Comparison of ENCODE assay signal across 11 cellular contexts in genomic region chr6:159730277-159730676, GRCh38. TPM values are rescaled to one million over a fixed set of nuclear protein-coding genes. Genes with fewer than 3 reads are reported as not detected.
DNase-seq lines count a peak whose midpoint lies in the region; ATAC-seq and TF ChIP-seq lines count a peak whose summit lies in the region.
"Had no signal": no experiment of that assay in that cellular context is flagged by ENCODE, and none has a peak within 500 bp of the region (broad histone marks: within the 10 kb centered on the region; RNA-seq: fewer than 3 reads in every experiment).

No MANE protein-coding gene starts in this region.

- ATAC-seq in IMR-90 (ENCODE audit: low read depth): no peak
- ATAC-seq in central memory CD8-positive, alpha-beta T cell (replicated peaks; ENCODE audit: extremely low read depth, poor library complexity, severe bottlenecking): no peak

- H3K9me3 Mint-ChIP-seq in CD8-positive, alpha-beta memory T cell: no peaks in the 10 kb centered on the region
- H3K9me3 Mint-ChIP-seq in central memory CD8-positive, alpha-beta T cell: no peaks in the 10 kb centered on the region
- peaks cover 3% of the 10 kb centered on the region for H3K9me3 Mint-ChIP-seq in neural progenitor cell

- peaks cover 9 to 26% of the 10 kb centered on the region in 2 experiments for H3K79me1 ChIP-seq in IMR-90 (ENCODE audit: low read depth in 1 of 2, low read length in 2 of 2)

- H2BK15ac ChIP-seq in IMR-90 (ENCODE audit: low read depth, low read length): no peak overlapping the region

- BruUV-seq in IMR-90 (replicated peaks; lab: Mats Ljungman, UMichigan): no TSS peak

- H3K36me3 Mint-ChIP-seq in CD8-positive, alpha-beta memory T cell: peaks cover 0 to 36% (median 3%) of the 10 kb centered on the region in 3 donors
- peaks cover 40% of the 10 kb centered on the region for H3K36me3 Mint-ChIP-seq in central memory CD8-positive, alpha-beta T cell (ENCODE audit: insufficient read depth)
- H3K36me3 Mint-ChIP-seq in neural progenitor cell: peaks cover 16% of the 10 kb centered on the region

- H3K27ac Mint-ChIP-seq in CD8-positive, alpha-beta memory T cell: peak overlapping the region in 3 of 8 donors; percentile 9 to 97 (median 54)
- no peak overlapping the region for H3K27ac Mint-ChIP-seq in central memory CD8-positive, alpha-beta T cell (ENCODE audit: low read depth)
- no peak overlapping the region for H3K27ac Mint-ChIP-seq in neural progenitor cell

- TF ChIP-seq CTCF in IMR-90 (conservative IDR thresholded peaks at IDR 0.05; ENCODE audit: low read depth, low read length): no peak
- no peak for TF ChIP-seq CTCF in neural progenitor cell (IDR thresholded peaks at IDR 0.05)

- peaks cover 8% of the 10 kb centered on the region for H3K9me1 ChIP-seq in IMR-90 (ENCODE audit: insufficient read depth, low read length)

- H4K20me1 ChIP-seq in IMR-90 (ENCODE audit: insufficient read depth, low read length) (peaks cover 76% of the 10 kb centered on the region), neural progenitor cell (ENCODE audit: low read depth) (peaks cover 72% of the 10 kb centered on the region)

- H3K4me2 ChIP-seq in IMR-90 (ENCODE audit: low read depth, low read length): no peak overlapping the region
- H3K4me2 ChIP-seq in neural progenitor cell: peak overlapping the region; percentile 89

- no peak overlapping the region for H4K8ac ChIP-seq in IMR-90 (ENCODE audit: low read depth in 2 of 2, low read length in 2 of 2)

- dilution Hi-C loops in IMR-90 (cut with HindIII; ENCODE audit: low sequenced_read_pairs, unreplicated experiment): no loop called here

- peaks cover 94% of the 10 kb centered on the region for H3K79me2 ChIP-seq in neural progenitor cell (ENCODE audit: low read depth)

- no peak overlapping the region for H2AK9ac ChIP-seq in IMR-90 (replicated peaks; ENCODE audit: low read depth, low read length, poor library complexity)

- H4K5ac ChIP-seq in IMR-90 (ENCODE audit: low read depth, low read length): no peak overlapping the region

- WGBS in IMR-90 (ENCODE audit: extremely low coverage in 2 of 2, insufficient read length in 1 of 2), 2 experiments: no CpG with 5 or more reads among the region's 6 CpGs

- no peak for TF ChIP-seq POLR2A in IMR-90 (IDR thresholded peaks at IDR 0.05; ENCODE audit: low read depth, low read length)

- TF ChIP-seq RAD21 in IMR-90 (IDR thresholded peaks at IDR 0.05; ENCODE audit: low read length): no peak

- H3K14ac ChIP-seq in IMR-90 (replicated peaks; ENCODE audit: low read depth, low read length): no peak overlapping the region

- no peak overlapping the region for H3K4me3 ChIP-seq in CD8-positive, alpha-beta memory T cell (ENCODE audit: low read length)
- H3K4me3 ChIP-seq in IMR-90 (ENCODE audit: insufficient read depth, low read depth, low read length) (no peak overlapping the region), neural progenitor cell (peak overlapping the region; percentile 97)

- H2BK120ac ChIP-seq in IMR-90 (ENCODE audit: low read depth, low read length): no peak overlapping the region

- no peaks in the 10 kb centered on the region for H3K36me3 ChIP-seq in CD8-positive, alpha-beta memory T cell (ENCODE audit: insufficient read depth, low read length)
- peaks cover 3% of the 10 kb centered on the region; the same call in 1 of the 2 replicates for H3K36me3 ChIP-seq in IMR-90 (ENCODE audit: control insufficient read depth, insufficient read depth, low read length)
- H3K36me3 ChIP-seq in neural progenitor cell: no peaks in the 10 kb centered on the region

- no peak overlapping the region for H3K18ac ChIP-seq in IMR-90 (ENCODE audit: low read depth, low read length)

- DNase-seq in CD8-positive, alpha-beta memory T cell: no peak
- DNase-seq in IMR-90 (no peak), neural progenitor cell (ENCODE audit: low spot score) (no peak), NCI-H524 (lab: John Stamatoyannopoulos, UW) (no peak), inferior parietal cortex (ENCODE audit: extremely low spot score) (no peak), hepatic stellate cell (ENCODE audit: low spot score) (no peak), NCI-H187 (lab: John Stamatoyannopoulos, UW) (no peak)
- DNase-seq in central memory CD8-positive, alpha-beta T cell (ENCODE audit: low spot score in 2 of 2): no peak
- DNase-seq: aorta, EL, NCI-H748 treated with DMSO at 0.1 percent for 48 hours had no signal

- H3K27me3 ChIP-seq in CD8-positive, alpha-beta memory T cell (ENCODE audit: insufficient read depth, low read length, poor library complexity, severe bottlenecking): no peaks in the 10 kb centered on the region
- H3K27me3 ChIP-seq in IMR-90 (ENCODE audit: control insufficient read depth, insufficient read depth, low read length) (no peaks in the 10 kb centered on the region), neural progenitor cell (no peaks in the 10 kb centered on the region)

- H3K9me3 ChIP-seq in CD8-positive, alpha-beta memory T cell (ENCODE audit: low read length): no peaks in the 10 kb centered on the region
- H3K9me3 ChIP-seq in IMR-90 (ENCODE audit: control insufficient read depth, insufficient read depth, low read length) (no peaks in the 10 kb centered on the region), neural progenitor cell (ENCODE audit: low read depth) (no peaks in the 10 kb centered on the region)

- H3K56ac ChIP-seq in IMR-90 (ENCODE audit: extremely low read depth, insufficient read depth, low read length): no peak overlapping the region

- H3K4me3 Mint-ChIP-seq in CD8-positive, alpha-beta memory T cell: peak overlapping the region; percentile 88 to 97 (median 92)
- peak overlapping the region; percentile 95 for H3K4me3 Mint-ChIP-seq in central memory CD8-positive, alpha-beta T cell
- H3K4me3 Mint-ChIP-seq in neural progenitor cell: no peak overlapping the region

- no peak overlapping the region for H3K4ac ChIP-seq in IMR-90 (ENCODE audit: low read depth, low read length)

- H2AK5ac ChIP-seq in IMR-90 (ENCODE audit: low read depth, low read length): no peak overlapping the region

- H3K9ac ChIP-seq in IMR-90 (ENCODE audit: low read depth, low read length): no peak overlapping the region
- no peak overlapping the region for H3K9ac ChIP-seq in neural progenitor cell

- POLR2A ChIA-PET in CD8-positive, alpha-beta memory T cell (lab: Charles Lee): interaction anchor here (4.8 to 6.5 kb wide), 2 partner anchors 37 to 60 kb away, joined by 60 to 84 read pairs; partner anchors contain the start of genes MRPL18, SOD2 and TCP1
- POLR2A ChIA-PET in IMR-90 (lab: Charles Lee; ENCODE audit: unreplicated experiment): no interaction called here

- peak overlapping the region; percentile 29; the same call in 1 of the 2 replicates for H3K23ac ChIP-seq in IMR-90 (ENCODE audit: low read depth, low read length)

- H3K4me1 ChIP-seq in CD8-positive, alpha-beta memory T cell (ENCODE audit: insufficient read depth, low read length): peaks cover 54% of the 10 kb centered on the region
- H3K4me1 ChIP-seq in IMR-90 (ENCODE audit: control insufficient read depth, insufficient read depth, low read length) (peaks cover 3% of the 10 kb centered on the region; the same call in 1 of the 2 replicates), neural progenitor cell (peaks cover 26% of the 10 kb centered on the region)

- peaks cover 24% of the 10 kb centered on the region for H3F3A ChIP-seq in neural progenitor cell (ENCODE audit: low read depth)

- H2BK5ac ChIP-seq in IMR-90 (ENCODE audit: low read depth, low read length, poor library complexity, severe bottlenecking): no peak overlapping the region

- H3K27ac ChIP-seq in CD8-positive, alpha-beta memory T cell (ENCODE audit: low read depth, low read length): no peak overlapping the region
- H3K27ac ChIP-seq in IMR-90 (ENCODE audit: insufficient read depth, low read length) (no peak overlapping the region), neural progenitor cell (no peak overlapping the region)

- CTCF ChIA-PET in CD8-positive, alpha-beta memory T cell (lab: Charles Lee): interaction anchor here (1.7 kb wide), 1 partner anchor 58 kb away, joined by 5 read pairs; no protein-coding TSS in a partner anchor
- CTCF ChIA-PET in IMR-90 (lab: Yijun Ruan, JAX): interaction anchor here (1.0 kb wide), 1 partner anchor 10 kb away, joined by 5 read pairs; no protein-coding TSS in a partner anchor

- intact Hi-C loops in IMR-90 (cut with micrococcal nuclease): no loop called here

- no peak overlapping the region for H2BK20ac ChIP-seq in IMR-90 (ENCODE audit: low read depth, low read length)

- peaks cover 66 to 86% (median 78%) of the 10 kb centered on the region in 3 donors for H3K4me1 Mint-ChIP-seq in CD8-positive, alpha-beta memory T cell
- H3K4me1 Mint-ChIP-seq in central memory CD8-positive, alpha-beta T cell: peaks cover 57% of the 10 kb centered on the region
- H3K4me1 Mint-ChIP-seq in neural progenitor cell: peaks cover 28% of the 10 kb centered on the region

- H4K91ac ChIP-seq in IMR-90 (ENCODE audit: insufficient read depth, low read depth, low read length): no peak overlapping the region

- H2AFZ ChIP-seq in IMR-90 (replicated peaks; ENCODE audit: low read length, poor library complexity) (no peak overlapping the region), neural progenitor cell (replicated peaks) (no peak overlapping the region)

- H3K27me3 Mint-ChIP-seq in CD8-positive, alpha-beta memory T cell: peaks cover 0 to 6% of the 10 kb centered on the region in 2 donors
- no peaks in the 10 kb centered on the region for H3K27me3 Mint-ChIP-seq in central memory CD8-positive, alpha-beta T cell
- H3K27me3 Mint-ChIP-seq in neural progenitor cell (ENCODE audit: insufficient read depth, low read depth): peaks cover 3% of the 10 kb centered on the region

- in situ Hi-C loops in IMR-90 (cut with MboI; ENCODE audit: low sequenced_read_pairs): loop anchor here (5.0 kb wide), 1 partner anchor 38 kb away; the partner anchor contains the start of gene SOD2

RNA-seq across cellular contexts. Expression of gene WTAP, which starts 3.0 kb away (rescaled TPM):
- 100 to 1,000 TPM in 1 of 2 experiments, 10 to 100 TPM in 1; 95.1 to 103 TPM for total RNA-seq in CD8-positive, alpha-beta memory T cell
- 149 TPM for polyA plus RNA-seq in CD8-positive, alpha-beta memory T cell
- total RNA-seq in IMR-90 (2012; rRNA removed) (92.3 and 124 TPM in 2 replicates), neural progenitor cell (ENCODE audit: low replicate concordance) (126 and 159 TPM in 2 replicates)
- polyA plus RNA-seq in IMR-90 (2012; rRNA removed): 20.1 and 30.2 TPM in 2 replicates
- 6.5 and 6.6 TPM in 2 replicates for polyA plus RNA-seq in IMR-90 (2012; cell fraction: cytosol; rRNA removed)
- 3.8 and 25.2 TPM in 2 replicates for polyA plus RNA-seq in IMR-90 (2012; cell fraction: nucleus; rRNA removed; ENCODE audit: low replicate concordance)

RNA-seq across cellular contexts. Expression of gene ACAT2, which starts 31.6 kb away (rescaled TPM):
- 10 to 100 TPM; 68.8 to 69.7 TPM for total RNA-seq in CD8-positive, alpha-beta memory T cell
- 33.3 TPM for polyA plus RNA-seq in CD8-positive, alpha-beta memory T cell
- total RNA-seq in IMR-90 (2012; rRNA removed): 45.2 and 50.3 TPM in 2 replicates
- polyA plus RNA-seq in IMR-90 (2012; rRNA removed): 29.2 and 30.5 TPM in 2 replicates
- 8.8 and 15.7 TPM in 2 replicates for polyA plus RNA-seq in IMR-90 (2012; cell fraction: cytosol; rRNA removed)
- 4.2 and 15.3 TPM in 2 replicates for polyA plus RNA-seq in IMR-90 (2012; cell fraction: nucleus; rRNA removed; ENCODE audit: low replicate concordance)
- total RNA-seq in neural progenitor cell (ENCODE audit: low replicate concordance): 92.5 and 101 TPM in 2 replicates

RNA-seq across cellular contexts. Expression of gene SOD2, which starts 37.2 kb away (rescaled TPM):
- total RNA-seq in CD8-positive, alpha-beta memory T cell: 10 to 100 TPM; 82.9 to 86.6 TPM
- polyA plus RNA-seq in CD8-positive, alpha-beta memory T cell: 85.0 TPM
- total RNA-seq in IMR-90 (2012; rRNA removed): 243 TPM in 2 replicates
- 102 and 173 TPM in 2 replicates for polyA plus RNA-seq in IMR-90 (2012; rRNA removed)
- 93.7 and 177 TPM in 2 replicates for polyA plus RNA-seq in IMR-90 (2012; cell fraction: cytosol; rRNA removed)
- polyA plus RNA-seq in IMR-90 (2012; cell fraction: nucleus; rRNA removed; ENCODE audit: low replicate concordance): 48.2 and 96.3 TPM in 2 replicates
- total RNA-seq in neural progenitor cell (ENCODE audit: low replicate concordance): 54.9 and 67.2 TPM in 2 replicates

RNA-seq across cellular contexts. Expression of gene TCP1, which starts 59.1 kb away (rescaled TPM):
- 100 to 1,000 TPM; 589 to 617 TPM for total RNA-seq in CD8-positive, alpha-beta memory T cell
- 98.2 TPM for polyA plus RNA-seq in CD8-positive, alpha-beta memory T cell
- total RNA-seq in IMR-90 (2012; rRNA removed): 576 and 610 TPM in 2 replicates
- polyA plus RNA-seq in IMR-90 (2012; rRNA removed): 119 and 123 TPM in 2 replicates
- polyA plus RNA-seq in IMR-90 (2012; cell fraction: cytosol; rRNA removed): 89.7 and 201 TPM in 2 replicates
- polyA plus RNA-seq in IMR-90 (2012; cell fraction: nucleus; rRNA removed; ENCODE audit: low replicate concordance): 136 and 202 TPM in 2 replicates
- total RNA-seq in neural progenitor cell (ENCODE audit: low replicate concordance): 264 and 334 TPM in 2 replicates

RNA-seq across cellular contexts. Expression of gene MRPL18, which starts 60.0 kb away (rescaled TPM):
- total RNA-seq in CD8-positive, alpha-beta memory T cell: 100 to 1,000 TPM; 129 to 130 TPM
- 101 TPM for polyA plus RNA-seq in CD8-positive, alpha-beta memory T cell
- total RNA-seq in IMR-90 (2012; rRNA removed): 53.4 and 70.5 TPM in 2 replicates
- polyA plus RNA-seq in IMR-90 (2012; rRNA removed): 56.8 and 64.1 TPM in 2 replicates
- polyA plus RNA-seq in IMR-90 (2012; cell fraction: cytosol; rRNA removed): 30.1 and 53.9 TPM in 2 replicates
- 6.7 and 21.0 TPM in 2 replicates for polyA plus RNA-seq in IMR-90 (2012; cell fraction: nucleus; rRNA removed; ENCODE audit: low replicate concordance)
- total RNA-seq in neural progenitor cell (ENCODE audit: low replicate concordance): 64.5 and 69.1 TPM in 2 replicates
